ENCODE assay signal across 13 cellular contexts in the genomic region with DNA sequence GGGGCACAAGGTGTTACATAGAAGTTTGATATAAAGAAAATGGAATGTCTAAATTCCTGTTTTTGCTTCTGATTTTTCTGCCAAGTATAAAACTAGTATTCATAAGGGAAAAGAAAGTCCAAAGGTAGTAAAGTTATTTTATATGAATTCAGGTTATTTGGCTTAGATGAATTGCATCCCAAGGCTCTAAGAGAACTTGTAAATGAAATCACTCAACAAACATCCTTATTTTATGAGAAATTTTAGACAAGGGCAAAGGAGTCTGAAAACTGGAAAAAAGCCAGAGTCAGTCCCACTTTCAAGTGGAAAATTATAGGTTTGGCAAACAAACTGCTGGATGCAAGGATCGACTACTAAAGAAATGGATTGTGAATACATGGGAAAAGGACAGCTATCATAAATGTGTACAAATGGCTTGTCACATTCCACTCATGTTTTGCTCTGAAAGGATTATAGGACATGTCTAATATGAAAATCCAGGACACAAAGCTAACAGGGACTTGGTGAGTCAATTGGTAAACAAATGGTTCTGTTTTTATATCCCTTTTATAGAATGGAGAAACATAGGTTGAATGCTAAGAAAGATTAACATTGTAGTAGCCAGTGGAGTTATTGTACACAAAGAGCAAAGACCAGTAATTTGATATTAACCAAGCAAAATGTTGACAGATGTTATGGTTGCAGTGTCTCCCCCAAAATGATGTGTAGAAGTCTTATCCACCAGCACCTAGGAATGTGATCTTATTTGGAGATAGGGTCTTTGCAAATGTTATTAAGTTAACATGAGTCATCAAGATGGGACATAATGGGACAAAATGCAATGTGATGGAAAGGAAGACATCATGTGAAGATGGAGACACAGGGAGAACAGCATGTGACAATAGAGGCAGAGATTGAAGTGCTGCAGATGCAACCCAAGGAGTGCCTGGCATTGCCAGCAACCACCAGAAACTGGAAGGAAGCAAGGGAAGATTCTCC.
"Had no signal": no experiment of that assay in that cellular context is flagged by ENCODE, and none has a peak within 500 bp of the region (broad histone marks: within the 10 kb centered on the region; RNA-seq: fewer than 3 reads in every experiment).

No MANE protein-coding gene starts in this region.

- H3K4me3 ChIP-seq: cardiac muscle cell, esophagus squamous epithelium had no signal

- H3K4me1 ChIP-seq: esophagus squamous epithelium, foreskin keratinocyte had no signal

- H3K27ac ChIP-seq: cardiac muscle cell, esophagus squamous epithelium, foreskin keratinocyte, VCaP had no signal

- H3K36me3 ChIP-seq: cardiac muscle cell, esophagus squamous epithelium had no signal

- H3K9me3 ChIP-seq: esophagus squamous epithelium had no signal

- DNase-seq: activated CD4-positive, alpha-beta memory T cell treated with anti-CD3 and anti-CD28 coated beads, Interleukin-2, amount 10 ng/mL, durations not matched to agents 7 days and 5 days; activated CD8-positive, alpha-beta memory T cell treated with anti-CD3 and anti-CD28 coated beads, Interleukin-2, amount 50 U/mL, for 4 hours; activated naive CD4-positive, alpha-beta T cell; activated naive CD8-positive, alpha-beta T cell treated with anti-CD3 and anti-CD28 coated beads, Interleukin-2, amount 50 U/mL, for 24 hours; esophagus squamous epithelium; foreskin keratinocyte; naive thymus-derived CD4-positive, alpha-beta T cell; right cardiac atrium; stimulated activated CD4-positive, alpha-beta T cell treated with anti-CD3 and anti-CD28 coated beads, Interleukin-2, amount 100 ng/mL, for 24 hours; stimulated activated naive CD4-positive, alpha-beta T cell treated with Interleukin-2 at 50 U/mL for 16 hours; trophoblast cell had no signal

- H3K27me3 ChIP-seq: cardiac muscle cell, esophagus squamous epithelium, foreskin keratinocyte had no signal
